Comparison of ENCODE assay signal across 1 cellular context in genomic region chr12:89525824-89526770, GRCh38.
TF ChIP-seq lines count a peak whose summit lies in the region.

Gene POC1B (minus strand): TSS chr12:89526047. CDS start chr12:89525895, 152 bp downstream.

TF ChIP-seq in HCT116, 20 proteins besides CTCF, POLR2A, EP300 and RAD21 (continued from another document):
- TF ChIP-seq MAX (IDR thresholded peaks at IDR 0.05) (peak; percentile 93), ZBTB33 (IDR thresholded peaks at IDR 0.05; ENCODE audit: extremely low read depth, insufficient replicate concordance, low read length) (peak; percentile 16), ZNF274 (IDR thresholded peaks at IDR 0.05; ENCODE audit: low read depth, low read length) (no peak), FOSL1 (IDR thresholded peaks at IDR 0.05; ENCODE audit: low read depth) (no peak), CBX3 (IDR thresholded peaks at IDR 0.05; ENCODE audit: low read depth) (peak; percentile 64; the same call in 1 of the 2 replicates), YY1 (IDR thresholded peaks at IDR 0.05; ENCODE audit: extremely low read depth, insufficient replicate concordance, low read depth, low read length) (peak; percentile 81), JUND (IDR thresholded peaks at IDR 0.05) (no peak)
